Comparison of ENCODE assay signal across 9 cellular contexts in genomic region chr10:11286261-11286989, GRCh38.
DNase-seq lines count a peak whose midpoint lies in the region; ATAC-seq and TF ChIP-seq lines count a peak whose summit lies in the region.
"Had no signal": no experiment of that assay in that cellular context is flagged by ENCODE, and none has a peak within 500 bp of the region (broad histone marks: within the 10 kb centered on the region; RNA-seq: fewer than 3 reads in every experiment).

No MANE protein-coding gene starts in this region.

- H3K4me1 ChIP-seq in CD4-positive, CD25-positive, alpha-beta regulatory T cell (ENCODE audit: control insufficient read depth, insufficient read depth, low read length, poor library complexity, severe bottlenecking), result no peaks in the 10 kb centered on the region
- H3K4me1 ChIP-seq in MM.1S (ENCODE audit: low read length), result peaks cover 3% of the 10 kb centered on the region; the same call in 1 of the 2 replicates
- H3K4me1 ChIP-seq in foreskin keratinocyte, result no peaks in the 10 kb centered on the region
- H3K4me1 ChIP-seq in effector memory CD4-positive, alpha-beta T cell (ENCODE audit: control insufficient read depth, insufficient read depth, low read length, poor library complexity, severe bottlenecking), result no peaks in the 10 kb centered on the region

- peaks cover 26% of the 10 kb centered on the region for H3F3A ChIP-seq in MM.1S (ENCODE audit: insufficient read depth, low read length)

- H3K4me3 Mint-ChIP-seq in CD4-positive, CD25-positive, alpha-beta regulatory T cell, result no peak overlapping the region

- no peak overlapping the region for H3K27ac ChIP-seq in CD4-positive, CD25-positive, alpha-beta regulatory T cell (ENCODE audit: insufficient read depth, low read length, poor library complexity, severe bottlenecking)
- H3K27ac ChIP-seq in MM.1S (ENCODE audit: low read length), result peak overlapping the region; percentile 3; the same call in 1 of the 2 replicates
- H3K27ac ChIP-seq in caudate nucleus (ENCODE audit: low read depth, low read length), result no peak overlapping the region
- no peak overlapping the region for H3K27ac ChIP-seq in foreskin keratinocyte
- H3K27ac ChIP-seq in effector memory CD4-positive, alpha-beta T cell (ENCODE audit: insufficient read depth, low read length, poor library complexity, severe bottlenecking), result no peak overlapping the region

- H3K27ac Mint-ChIP-seq in CD4-positive, CD25-positive, alpha-beta regulatory T cell, result peak overlapping the region; percentile 69 to 80 (median 78)

- no peak overlapping the region for H3K9ac ChIP-seq in MM.1S (ENCODE audit: low read length)

- peaks cover 50% of the 10 kb centered on the region for H3K36me3 Mint-ChIP-seq in CD4-positive, CD25-positive, alpha-beta regulatory T cell

- no peak overlapping the region for H3K4me3 ChIP-seq in CD4-positive, CD25-positive, alpha-beta regulatory T cell (ENCODE audit: low read depth, low read length)
- no peak overlapping the region for H3K4me3 ChIP-seq in MM.1S (ENCODE audit: low read length)
- H3K4me3 ChIP-seq in effector memory CD4-positive, alpha-beta T cell (ENCODE audit: insufficient read depth, low read depth, low read length, poor library complexity, severe bottlenecking), result no peak overlapping the region

- no peak for ATAC-seq in CD4-positive, CD25-positive, alpha-beta regulatory T cell (ENCODE audit: low read depth in 2 of 2)
- peak; percentile 92 for ATAC-seq in GM18867 (IDR thresholded peaks at IDR 0.05; ENCODE audit: unreplicated experiment)
- peak; percentile 88 for ATAC-seq in HG02623 (IDR thresholded peaks at IDR 0.05; ENCODE audit: unreplicated experiment)
- no peak for ATAC-seq in foreskin keratinocyte

- H3K9me3 ChIP-seq in CD4-positive, CD25-positive, alpha-beta regulatory T cell (ENCODE audit: control insufficient read depth in 2 of 2, low read length in 2 of 2), result no peaks in the 10 kb centered on the region
- H3K9me3 ChIP-seq in MM.1S (replicated peaks; ENCODE audit: insufficient read depth, low read length), result no peaks in the 10 kb centered on the region
- no peaks in the 10 kb centered on the region for H3K9me3 ChIP-seq in effector memory CD4-positive, alpha-beta T cell (ENCODE audit: control insufficient read depth, low read length)

- no peaks in the 10 kb centered on the region for H3K9me2 ChIP-seq in MM.1S (replicated peaks; ENCODE audit: insufficient read depth, low read length)

- H4K20me1 ChIP-seq in MM.1S (ENCODE audit: insufficient read depth, low read length), result 0 out of 2 replicates have a peak, but pooled peaks cover 2% of the 10 kb centered on the region

- peaks cover 92% of the 10 kb centered on the region for H3K79me2 ChIP-seq in MM.1S (ENCODE audit: low read length)

- no peak overlapping the region for H3K4me2 ChIP-seq in MM.1S (ENCODE audit: low read depth, low read length)

- H3K27me3 Mint-ChIP-seq in CD4-positive, CD25-positive, alpha-beta regulatory T cell, result no peaks in the 10 kb centered on the region

- peaks cover 0 to 29% (median 19%) of the 10 kb centered on the region in 4 donors for H3K4me1 Mint-ChIP-seq in CD4-positive, CD25-positive, alpha-beta regulatory T cell

- no peaks in the 10 kb centered on the region for H3K27me3 ChIP-seq in CD4-positive, CD25-positive, alpha-beta regulatory T cell (ENCODE audit: control insufficient read depth, insufficient read depth, low read length)
- H3K27me3 ChIP-seq in MM.1S (replicated peaks; ENCODE audit: insufficient read depth, low read length), result no peaks in the 10 kb centered on the region
- H3K27me3 ChIP-seq in foreskin keratinocyte, result no peaks in the 10 kb centered on the region
- H3K27me3 ChIP-seq in effector memory CD4-positive, alpha-beta T cell (replicated peaks; ENCODE audit: control insufficient read depth, insufficient read depth, low read length, poor library complexity, severe bottlenecking), result no peaks in the 10 kb centered on the region

- no peak for DNase-seq in CD4-positive, CD25-positive, alpha-beta regulatory T cell
- DNase-seq in MM.1S (no peak), NCI-H2227 treated with DMSO at 0.1 percent for 48 hours (lab: John Stamatoyannopoulos, UW) (no peak), caudate nucleus (lab: John Stamatoyannopoulos, UW) (no peak), foreskin keratinocyte (no peak)
- DNase-seq in effector memory CD4-positive, alpha-beta T cell, result no peak
- DNase-seq: EL had no signal

- TF ChIP-seq CTCF in MM.1S (IDR thresholded peaks at IDR 0.05; ENCODE audit: low read length) (no peak), foreskin keratinocyte (conservative IDR thresholded peaks at IDR 0.05) (no peak)

- no peak overlapping the region for H2AFZ ChIP-seq in MM.1S (ENCODE audit: low read length)

- H3K36me3 ChIP-seq in CD4-positive, CD25-positive, alpha-beta regulatory T cell (ENCODE audit: control insufficient read depth, insufficient read depth, low read length), result peaks cover 80% of the 10 kb centered on the region
- H3K36me3 ChIP-seq in MM.1S (replicated peaks; ENCODE audit: insufficient read depth, low read length), result peaks cover 32% of the 10 kb centered on the region
- peaks cover 77% of the 10 kb centered on the region for H3K36me3 ChIP-seq in effector memory CD4-positive, alpha-beta T cell (ENCODE audit: control insufficient read depth, insufficient read depth, low read length)

- H3K9me3 Mint-ChIP-seq in CD4-positive, CD25-positive, alpha-beta regulatory T cell, result no peaks in the 10 kb centered on the region

Comparison
In these comparisons a context has a peak if more than half of its experiments do, and no peak if none do; other contexts are left out.
1. ATAC-seq: peak in GM18867 (single experiment) and HG02623 (single experiment); none in CD4-positive, CD25-positive, alpha-beta regulatory T cell (0 of 2) and foreskin keratinocyte (single experiment).